Comparison of ENCODE assay signal across 20 cellular contexts in genomic region chr6:133704371-133704770, GRCh38.
DNase-seq lines count a peak whose midpoint lies in the region; ATAC-seq and TF ChIP-seq lines count a peak whose summit lies in the region.
"Had no signal": no experiment of that assay in that cellular context is flagged by ENCODE, and none has a peak within 500 bp of the region (broad histone marks: within the 10 kb centered on the region; RNA-seq: fewer than 3 reads in every experiment).

No MANE protein-coding gene starts in this region.

- H3K27me3 ChIP-seq in adipocyte (replicated peaks; ENCODE audit: control insufficient read depth, insufficient read depth, low read length) (no peaks in the 10 kb centered on the region), subcutaneous abdominal adipose tissue (ENCODE audit: control insufficient read depth in 5 of 5, insufficient read depth in 4 of 5, low read length in 5 of 5) (no peaks in the 10 kb centered on the region)
- H3K27me3 ChIP-seq: cardiac muscle cell had no signal

- H3K9ac ChIP-seq in adipocyte (ENCODE audit: low read length) (peak overlapping the region; percentile 79), subcutaneous abdominal adipose tissue (ENCODE audit: low read length in 5 of 5) (no peak overlapping the region)

- H3K4me1 ChIP-seq in adipocyte (ENCODE audit: control insufficient read depth, insufficient read depth, low read length) (peaks cover 68% of the 10 kb centered on the region), subcutaneous abdominal adipose tissue (ENCODE audit: control insufficient read depth in 5 of 5, insufficient read depth in 5 of 5, low read length in 5 of 5) (peaks cover 0 to 12% (median 5%) of the 10 kb centered on the region in 5 donors)

- H3K9me3 ChIP-seq in adipocyte (ENCODE audit: control insufficient read depth, low read length) (no peaks in the 10 kb centered on the region), subcutaneous abdominal adipose tissue (ENCODE audit: control insufficient read depth in 5 of 5, low read length in 5 of 5) (no peaks in the 10 kb centered on the region)

- ATAC-seq in GM18868 (IDR thresholded peaks at IDR 0.05; ENCODE audit: unreplicated experiment), result no peak

- DNase-seq in ELR (ENCODE audit: low read depth) (peak; percentile 42), adipocyte (ENCODE audit: low read depth) (peak; percentile 27), fibroblast of the aortic adventitia (ENCODE audit: low read depth) (peak; percentile 57), NCI-H2196 (lab: John Stamatoyannopoulos, UW; ENCODE audit: unreplicated experiment) (no peak)
- DNase-seq in stimulated activated naive CD4-positive, alpha-beta T cell (lab: John Stamatoyannopoulos, UW), result no peak
- DNase-seq: activated CD4-positive, alpha-beta memory T cell treated with anti-CD3 and anti-CD28 coated beads for 36 hours; activated CD4-positive, CD25-positive, alpha-beta regulatory T cell; activated gamma-delta T cell treated with Interleukin-2 at 50 U/mL for 16 hours; activated T-cell treated with anti-CD3 and anti-CD28 coated beads for 4 hours; AML-193; CD8-positive, alpha-beta memory T cell; Karpas-422; NCI-H1092; NCI-H2029; NCI-H345; NCI-H774; T1000 had no signal

- H3K36me3 ChIP-seq in adipocyte (ENCODE audit: control insufficient read depth, insufficient read depth, low read length, severe bottlenecking), result no peaks in the 10 kb centered on the region
- no peaks in the 10 kb centered on the region for H3K36me3 ChIP-seq in subcutaneous abdominal adipose tissue (ENCODE audit: control insufficient read depth in 5 of 5, insufficient read depth in 5 of 5, low read length in 5 of 5)
- H3K36me3 ChIP-seq: cardiac muscle cell had no signal

- no peak overlapping the region for H3K4me3 ChIP-seq in adipocyte (ENCODE audit: low read length)
- no peak overlapping the region for H3K4me3 ChIP-seq in fibroblast of the aortic adventitia (ENCODE audit: low read depth, low read length)
- H3K4me3 ChIP-seq in subcutaneous abdominal adipose tissue (ENCODE audit: low read depth in 1 of 5, low read length in 5 of 5), result no peak overlapping the region
- H3K4me3 ChIP-seq: cardiac muscle cell had no signal

- TF ChIP-seq CTCF in fibroblast of the aortic adventitia (IDR thresholded peaks at IDR 0.05; ENCODE audit: insufficient read depth, low read length), result no peak

- H3K27ac ChIP-seq in subcutaneous abdominal adipose tissue (ENCODE audit: low read depth, low read length), result peak overlapping the region; percentile 61
- H3K27ac ChIP-seq: cardiac muscle cell had no signal

Comparison
In these comparisons a context has a peak if more than half of its experiments do, and no peak if none do; other contexts are left out.
1. DNase-seq: peak in ELR (single experiment), adipocyte (single experiment) and fibroblast of the aortic adventitia (single experiment); none in NCI-H2196 (single experiment) and stimulated activated naive CD4-positive, alpha-beta T cell (0 of 6).